ENCODE assay signal across 17 cellular contexts in the genomic region with DNA sequence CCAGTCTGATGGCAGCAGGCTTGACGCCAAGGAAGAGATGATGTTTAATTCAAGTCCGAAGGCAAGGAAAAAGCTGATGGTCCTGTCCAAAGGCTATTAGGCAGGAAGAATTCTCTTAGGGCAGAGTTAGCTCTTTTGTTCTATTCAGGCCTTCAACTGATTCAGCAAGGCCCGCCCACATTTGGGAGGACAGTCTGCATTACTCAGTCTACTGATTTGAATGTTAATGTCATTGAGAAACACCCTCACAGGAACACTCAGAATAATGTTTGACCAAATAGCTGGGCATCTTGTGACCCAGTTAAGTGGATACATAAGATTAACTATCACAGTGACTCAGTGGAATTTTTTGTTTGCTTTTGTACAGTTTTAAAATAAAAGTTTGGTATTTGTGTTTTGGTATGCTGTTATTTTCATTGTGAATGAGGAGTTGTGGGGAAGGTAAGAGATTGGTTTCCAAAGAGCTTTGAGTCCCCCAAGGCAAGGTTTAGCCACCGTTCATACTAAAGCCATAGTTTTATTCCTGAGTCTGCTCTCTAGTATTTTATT. TPM values are rescaled to one million over a fixed set of nuclear protein-coding genes. Genes with fewer than 3 reads are reported as not detected.
DNase-seq lines count a peak whose midpoint lies in the region; ATAC-seq and TF ChIP-seq lines count a peak whose summit lies in the region.
"Had no signal": no experiment of that assay in that cellular context is flagged by ENCODE, and none has a peak within 500 bp of the region (broad histone marks: within the 10 kb centered on the region; RNA-seq: fewer than 3 reads in every experiment).

No MANE protein-coding gene starts in this region.

- no peaks in the 10 kb centered on the region for H3K9me3 Mint-ChIP-seq in activated CD4-positive, alpha-beta T cell treated with anti-CD3 and anti-CD28 coated beads for 36 hours (ENCODE audit: low read depth)
- H3K9me3 Mint-ChIP-seq: stimulated activated memory B cell treated with anti-CD40 and anti-IgM and Interleukin-4, amounts not matched to agents 10 μg/mL and 1 μg/mL and 100 μg/mL, for 72 hours had no signal

- H3K27me3 ChIP-seq in osteoblast (ENCODE audit: insufficient read depth, low read length) = no peaks in the 10 kb centered on the region
- H3K27me3 ChIP-seq in ovary = no peaks in the 10 kb centered on the region
- H3K27me3 ChIP-seq: vagina had no signal

- POLR2A ChIA-PET in activated CD4-positive, alpha-beta T cell treated with anti-CD3 and anti-CD28 coated beads for 36 hours (lab: Charles Lee) = interaction anchor here (0.7 kb wide), 1 partner anchor 159 kb away, joined by 3 read pairs; no protein-coding TSS in a partner anchor

- ATAC-seq in activated CD4-positive, alpha-beta T cell treated with anti-CD3 and anti-CD28 coated beads for 36 hours = no peak
- no peak for ATAC-seq in HG03354 (IDR thresholded peaks at IDR 0.05; ENCODE audit: poor library complexity, severe bottlenecking, unreplicated experiment)
- ATAC-seq in HG02852 (IDR thresholded peaks at IDR 0.05; ENCODE audit: unreplicated experiment) = no peak
- ATAC-seq: activated CD8-positive, alpha-beta memory T cell treated with anti-CD3 and anti-CD28 coated beads, Interleukin-2, amount 10 ng/mL, durations not matched to agents 7 days and 5 days; sciatic nerve; stimulated activated memory B cell treated with anti-CD40 and anti-IgM and Interleukin-4, amounts not matched to agents 10 μg/mL and 1 μg/mL and 100 μg/mL, for 72 hours had no signal

- no peak overlapping the region for H3K27ac ChIP-seq in epithelial cell of prostate
- H3K27ac ChIP-seq in osteoblast (ENCODE audit: low read depth, low read length) = no peak overlapping the region
- H3K27ac ChIP-seq in ovary = no peak overlapping the region
- H3K27ac ChIP-seq: vagina had no signal

- no peak overlapping the region for H3K4me3 Mint-ChIP-seq in activated CD4-positive, alpha-beta T cell treated with anti-CD3 and anti-CD28 coated beads for 36 hours
- H3K4me3 Mint-ChIP-seq: activated CD8-positive, alpha-beta memory T cell treated with anti-CD3 and anti-CD28 coated beads, Interleukin-2, amount 10 ng/mL, durations not matched to agents 7 days and 5 days; stimulated activated memory B cell treated with anti-CD40 and anti-IgM and Interleukin-4, amounts not matched to agents 10 μg/mL and 1 μg/mL and 100 μg/mL, for 72 hours had no signal

- peaks cover 14% of the 10 kb centered on the region for H3K36me3 Mint-ChIP-seq in activated CD4-positive, alpha-beta T cell treated with anti-CD3 and anti-CD28 coated beads for 36 hours (ENCODE audit: low read depth)

- H3K27ac Mint-ChIP-seq in activated CD4-positive, alpha-beta T cell treated with anti-CD3 and anti-CD28 coated beads for 36 hours = no peak overlapping the region
- H3K27ac Mint-ChIP-seq: activated CD8-positive, alpha-beta memory T cell treated with anti-CD3 and anti-CD28 coated beads, Interleukin-2, amount 10 ng/mL, durations not matched to agents 7 days and 5 days; stimulated activated memory B cell treated with anti-CD40 and anti-IgM and Interleukin-4, amounts not matched to agents 10 μg/mL and 1 μg/mL and 100 μg/mL, for 72 hours had no signal

- H3K9me3 ChIP-seq in osteoblast (ENCODE audit: low read depth, low read length) (no peaks in the 10 kb centered on the region), ovary (no peaks in the 10 kb centered on the region)
- H3K9me3 ChIP-seq: vagina had no signal

- H3K4me3 ChIP-seq in osteoblast (ENCODE audit: insufficient read depth, low read length) = no peak overlapping the region
- no peak overlapping the region for H3K4me3 ChIP-seq in ovary
- H3K4me3 ChIP-seq: lung had no signal

- H3K4me1 ChIP-seq in osteoblast (ENCODE audit: insufficient read depth, low read length) = peaks cover 22% of the 10 kb centered on the region
- peaks cover 8% of the 10 kb centered on the region for H3K4me1 ChIP-seq in ovary (ENCODE audit: insufficient read depth)

- H4K20me1 ChIP-seq in osteoblast (ENCODE audit: insufficient read depth, low read length) = peaks cover 4% of the 10 kb centered on the region

- intact Hi-C loops in activated CD4-positive, alpha-beta T cell treated with anti-CD3 and anti-CD28 coated beads for 36 hours (cut with DNase I, micrococcal nuclease) = loop anchor here in 1 of 2 experiments (5.0 to 10.0 kb wide), 4 partner anchors 510 to 1510 kb away; a partner anchor contains a TSS
- intact Hi-C loops in ovary (cut with DNase I) = no loop called here

- WGBS in ovary, 3 donors = 87 to 91% (median 90%) methylated on average over 4 of the region's 4 CpGs

- H2AFZ ChIP-seq in osteoblast (ENCODE audit: low read length) = peak overlapping the region; percentile 24

- CTCF ChIA-PET in activated CD4-positive, alpha-beta T cell treated with anti-CD3 and anti-CD28 coated beads for 36 hours (lab: Charles Lee) = interaction anchor here (1.3 kb wide), 1 partner anchor 66 kb away, joined by 4 read pairs; no protein-coding TSS in a partner anchor

- TF ChIP-seq CTCF in osteoblast (IDR thresholded peaks at IDR 0.05; ENCODE audit: extremely low read depth, low read depth, low read length) (no peak), ovary (IDR thresholded peaks at IDR 0.05) (no peak)

- H3K4me1 Mint-ChIP-seq in activated CD4-positive, alpha-beta T cell treated with anti-CD3 and anti-CD28 coated beads for 36 hours = peaks cover 30% of the 10 kb centered on the region

- peaks cover 17% of the 10 kb centered on the region for H3K36me3 ChIP-seq in osteoblast (ENCODE audit: insufficient read depth, low read length)
- no peaks in the 10 kb centered on the region for H3K36me3 ChIP-seq in ovary

- no peak for TF ChIP-seq POLR2A in ovary (IDR thresholded peaks at IDR 0.05)

- H3K79me2 ChIP-seq in osteoblast (ENCODE audit: insufficient read depth, low read length) = peaks cover 16% of the 10 kb centered on the region

- no peak for TF ChIP-seq EP300 in ovary (IDR thresholded peaks at IDR 0.05)

- no peak overlapping the region for H3K4me2 ChIP-seq in osteoblast (ENCODE audit: insufficient read depth, low read length)

- no peaks in the 10 kb centered on the region for H3K27me3 Mint-ChIP-seq in activated CD4-positive, alpha-beta T cell treated with anti-CD3 and anti-CD28 coated beads for 36 hours
- H3K27me3 Mint-ChIP-seq: activated CD8-positive, alpha-beta memory T cell treated with anti-CD3 and anti-CD28 coated beads, Interleukin-2, amount 10 ng/mL, durations not matched to agents 7 days and 5 days; stimulated activated memory B cell treated with anti-CD40 and anti-IgM and Interleukin-4, amounts not matched to agents 10 μg/mL and 1 μg/mL and 100 μg/mL, for 72 hours had no signal

- peak; percentile 33 for DNase-seq in activated CD4-positive, alpha-beta T cell treated with anti-CD3 and anti-CD28 coated beads for 36 hours
- no peak for DNase-seq in activated CD4-positive, alpha-beta T cell treated with anti-CD3 and anti-CD28 coated beads, Interleukin-2, amount 50 U/mL, for 1 hour
- DNase-seq in LHCN-M2 (ENCODE audit: low read depth) (peak; percentile 29), epithelial cell of prostate (ENCODE audit: low read depth, low spot score) (peak; percentile 6), osteoblast (ENCODE audit: insufficient read length, low spot score, missing footprints) (no peak), ovary (no peak)
- DNase-seq: activated CD8-positive, alpha-beta memory T cell treated with anti-CD3 and anti-CD28 coated beads, Interleukin-2, amount 10 ng/mL, durations not matched to agents 7 days and 5 days; activated naive CD4-positive, alpha-beta T cell treated with anti-CD3 and anti-CD28 coated beads, Interleukin-2, amount 50 U/mL, for 16 hours; central memory CD4-positive, alpha-beta T cell; NK-92 treated with Interleukin-12 subunit alpha and Interleukin-12 subunit beta, amount 100 ng/mL, for 24 hours; SHP77 had no signal

RNA-seq across cellular contexts. Expression of a gene that starts 1.7 kb away (rescaled TPM):
- 10 to 100 TPM; 10.5 to 11.7 TPM for total RNA-seq in activated CD4-positive, alpha-beta T cell treated with anti-CD3 and anti-CD28 coated beads for 36 hours
- total RNA-seq in LHCN-M2 (2014; rRNA removed) (7.9 and 11.0 TPM in 2 replicates), osteoblast (5.4 and 6.5 TPM in 2 replicates), ovary (10 to 100 TPM in 6 of 7 donors, 1 to 10 TPM in 1; 7.9 to 13.4 (median 12.1) TPM)
- polyA plus RNA-seq in LHCN-M2 (2012) = 5.2 TPM
- 10 to 100 TPM; 12.7 to 14.1 TPM for polyA plus RNA-seq in ovary

RNA-seq across cellular contexts. Expression of a gene that starts 27.5 kb away (rescaled TPM):
- total RNA-seq in activated CD4-positive, alpha-beta T cell treated with anti-CD3 and anti-CD28 coated beads for 36 hours = 10 to 100 TPM; 14.5 to 14.6 TPM
- total RNA-seq in LHCN-M2 (2014; rRNA removed) (15.3 and 19.7 TPM in 2 replicates), osteoblast (17.0 and 20.0 TPM in 2 replicates), ovary (10 to 100 TPM; 20.8 to 56.6 (median 30.3) TPM)
- 25.7 TPM for polyA plus RNA-seq in LHCN-M2 (2012)
- 10 to 100 TPM; 39.6 to 45.6 TPM for polyA plus RNA-seq in ovary

RNA-seq across cellular contexts. Expression of a gene that starts 27.7 kb away (rescaled TPM):
- total RNA-seq in activated CD4-positive, alpha-beta T cell treated with anti-CD3 and anti-CD28 coated beads for 36 hours = 1 to 10 TPM; 4.5 to 6.4 TPM
- 8.8 and 10.2 TPM in 2 replicates for total RNA-seq in LHCN-M2 (2014; rRNA removed)
- polyA plus RNA-seq in LHCN-M2 (2012) = 6.4 TPM
- 21.7 and 29.2 TPM in 2 replicates for total RNA-seq in osteoblast
- total RNA-seq in ovary = 10 to 100 TPM in 1 of 7 donors, 1 to 10 TPM in 6; 3.2 to 10.6 (median 7.7) TPM
- 10 to 100 TPM in 1 of 2 donors, 1 to 10 TPM in 1; 5.0 to 12.8 TPM for polyA plus RNA-seq in ovary

RNA-seq across cellular contexts. Expression of a gene that starts 59.9 kb away (rescaled TPM):
- under 1 TPM; 0.19 to 0.48 TPM for total RNA-seq in activated CD4-positive, alpha-beta T cell treated with anti-CD3 and anti-CD28 coated beads for 36 hours
- total RNA-seq in LHCN-M2 (2014; rRNA removed) = 0.06 TPM in 1 of 2 replicates, not detected in the other
- polyA plus RNA-seq in LHCN-M2 (2012) = 0.05 TPM
- under 0.01 TPM in 2 replicates for total RNA-seq in osteoblast
- total RNA-seq in ovary = under 1 TPM in 4 of 7 donors, not detected in 3; 0.12 to 0.62 (median 0.55) TPM
- polyA plus RNA-seq in ovary = under 1 TPM; 0.07 TPM
- total RNA-seq: vagina had no signal

Comparison
In these comparisons a context has a peak if more than half of its experiments do, and no peak if none do; other contexts are left out.
1. DNase-seq: peak in activated CD4-positive, alpha-beta T cell treated with anti-CD3 and anti-CD28 coated beads for 36 hours (single experiment), LHCN-M2 (single experiment) and epithelial cell of prostate (single experiment); none in activated CD4-positive, alpha-beta T cell treated with anti-CD3 and anti-CD28 coated beads, Interleukin-2, amount 50 U/mL, for 1 hour (single experiment), osteoblast (single experiment) and ovary (0 of 5).